Comparison of ENCODE assay signal across 8 cellular contexts in genomic region chr17:1649116-1649843, GRCh38. TPM values are rescaled to one million over a fixed set of nuclear protein-coding genes. Genes with fewer than 3 reads are reported as not detected.
DNase-seq lines count a peak whose midpoint lies in the region; ATAC-seq and TF ChIP-seq lines count a peak whose summit lies in the region.

No MANE protein-coding gene starts in this region.

- peaks cover 19% of the 10 kb centered on the region for H3K4me1 Mint-ChIP-seq in activated T-cell treated with anti-CD3 and anti-CD28 coated beads, Interleukin-2, amount 50 U/mL, for 4 hours (ENCODE audit: low read depth)
- H3K4me1 Mint-ChIP-seq in natural killer cell = peaks cover 0 to 8% of the 10 kb centered on the region in 2 donors

- H3K27ac Mint-ChIP-seq in natural killer cell = peak overlapping the region in 1 of 2 donors; percentile 64

- DNase-seq in AG04450 (ENCODE audit: low read depth, low spot score) (peak; percentile 67), NOMO-1 treated with dmso at 0.1 percent for 144 hours (lab: John Stamatoyannopoulos, UW; ENCODE audit: unreplicated experiment) (peak; percentile 46), fibroblast of gingiva (ENCODE audit: low read depth) (peak; percentile 86), natural killer cell (peak; percentile 83)
- DNase-seq in activated T-cell treated with anti-CD3 and anti-CD28 coated beads, Interleukin-2, amount 50 U/mL, for 4 hours = peak; percentile 75
- peak; percentile 87 for DNase-seq in stimulated activated naive CD8-positive, alpha-beta T cell treated with anti-CD3 and anti-CD28 coated beads, Interleukin-15, Interleukin-2, amounts not matched to agents 100 U/mL and 50 U/mL, for 24 hours

- no peaks in the 10 kb centered on the region for H3K27me3 ChIP-seq in AG04450 (ENCODE audit: control insufficient read depth, insufficient read depth, low read length)

- no peaks in the 10 kb centered on the region for H3K9me3 Mint-ChIP-seq in activated T-cell treated with anti-CD3 and anti-CD28 coated beads, Interleukin-2, amount 50 U/mL, for 4 hours
- no peaks in the 10 kb centered on the region for H3K9me3 Mint-ChIP-seq in natural killer cell

- H3K9me3 ChIP-seq in AG04450 (ENCODE audit: control insufficient read depth, insufficient read depth, low read length) = no peaks in the 10 kb centered on the region

- H3K4me3 Mint-ChIP-seq in activated T-cell treated with anti-CD3 and anti-CD28 coated beads, Interleukin-2, amount 50 U/mL, for 4 hours = peak overlapping the region; percentile 37
- peak overlapping the region; percentile 66 for H3K4me3 Mint-ChIP-seq in natural killer cell

- H3K27me3 Mint-ChIP-seq in activated T-cell treated with anti-CD3 and anti-CD28 coated beads, Interleukin-2, amount 50 U/mL, for 4 hours (ENCODE audit: low read depth) = no peaks in the 10 kb centered on the region
- H3K27me3 Mint-ChIP-seq in natural killer cell (ENCODE audit: low read depth in 2 of 2) = no peaks in the 10 kb centered on the region

- ATAC-seq in GM18873 (IDR thresholded peaks at IDR 0.05; ENCODE audit: low FRiP score, unreplicated experiment) (peak; percentile 36), HG03135 (IDR thresholded peaks at IDR 0.05; ENCODE audit: unreplicated experiment) (peak; percentile 47), natural killer cell (peak; percentile 72 to 80 (median 73))
- peak; percentile 78 to 81 for ATAC-seq in activated T-cell treated with anti-CD3 and anti-CD28 coated beads, Interleukin-2, amount 50 U/mL, for 4 hours
- ATAC-seq in stimulated activated naive CD8-positive, alpha-beta T cell treated with anti-CD3 and anti-CD28 coated beads, Interleukin-15, Interleukin-2, amounts not matched to agents 100 U/mL and 50 U/mL, for 24 hours = peak; percentile 78

- H3K27ac ChIP-seq in AG04450 (ENCODE audit: low read depth, low read length) = peak overlapping the region; percentile 57

- intact Hi-C loops in natural killer cell (cut with micrococcal nuclease) = no loop called here

- TF ChIP-seq CTCF in AG04450 (IDR thresholded peaks at IDR 0.05; ENCODE audit: low read depth, low read length) (no peak), natural killer cell (IDR thresholded peaks at IDR 0.05) (no peak)

- POLR2A ChIA-PET in AG04450 (lab: Yijun Ruan, JAX) = interaction anchor here (0.6 to 4.5 kb wide), 9 partner anchors 11 to 264 kb away, joined by 3 to 48 read pairs (median 6); partner anchors contain the start of gene PRPF8

- peak overlapping the region; percentile 63 for H3K4me3 ChIP-seq in AG04450 (ENCODE audit: low read depth, low read length)

- peaks cover 23% of the 10 kb centered on the region for H3K36me3 Mint-ChIP-seq in activated T-cell treated with anti-CD3 and anti-CD28 coated beads, Interleukin-2, amount 50 U/mL, for 4 hours (ENCODE audit: insufficient read depth)
- H3K36me3 Mint-ChIP-seq in natural killer cell = peaks cover 12% of the 10 kb centered on the region

- CTCF ChIA-PET in AG04450 (lab: Charles Lee) = interaction anchor here (0.6 to 3.8 kb wide), 22 partner anchors 9 to 420 kb away, joined by 3 to 71 read pairs (median 4); partner anchors contain the start of gene SERPINF1

RNA-seq across cellular contexts. Expression of gene RILP, which starts 0.4 kb away (rescaled TPM):
- 5.8 and 9.3 TPM in 2 replicates for polyA plus RNA-seq in AG04450 (2011; rRNA removed)
- 3.3 and 4.0 TPM in 2 replicates for polyA minus RNA-seq in AG04450 (2011; rRNA and poly(A)+ RNA removed)
- total RNA-seq in activated T-cell treated with anti-CD3 and anti-CD28 coated beads, Interleukin-2, amount 50 U/mL, for 4 hours = 1 to 10 TPM; 2.0 to 2.7 (median 2.3) TPM
- total RNA-seq in natural killer cell = 1 to 10 TPM; 2.3 to 5.1 (median 4.0) TPM

RNA-seq across cellular contexts. Expression of gene SCARF1, which starts 3.7 kb away (rescaled TPM):
- 0.17 and 0.20 TPM in 2 replicates for polyA plus RNA-seq in AG04450 (2011; rRNA removed)
- 0.13 and 0.18 TPM in 2 replicates for polyA minus RNA-seq in AG04450 (2011; rRNA and poly(A)+ RNA removed)
- 1 to 10 TPM; 1.3 to 2.0 (median 1.6) TPM for total RNA-seq in activated T-cell treated with anti-CD3 and anti-CD28 coated beads, Interleukin-2, amount 50 U/mL, for 4 hours
- 1 to 10 TPM in 2 of 3 donors, under 1 TPM in 1; 0.59 to 3.1 (median 1.0) TPM for total RNA-seq in natural killer cell

RNA-seq across cellular contexts. Expression of gene SLC43A2, which starts 20.6 kb away (rescaled TPM):
- polyA plus RNA-seq in AG04450 (2011; rRNA removed) = 5.3 and 6.8 TPM in 2 replicates
- polyA minus RNA-seq in AG04450 (2011; rRNA and poly(A)+ RNA removed) = 10.6 and 14.3 TPM in 2 replicates
- total RNA-seq in activated T-cell treated with anti-CD3 and anti-CD28 coated beads, Interleukin-2, amount 50 U/mL, for 4 hours = 1 to 10 TPM; 4.1 to 9.4 (median 5.0) TPM
- 10 to 100 TPM; 24.5 to 36.0 (median 30.3) TPM for total RNA-seq in natural killer cell

RNA-seq across cellular contexts. Expression of gene PRPF8, which starts 35.4 kb away (rescaled TPM):
- polyA plus RNA-seq in AG04450 (2011; rRNA removed) = 126 and 161 TPM in 2 replicates
- polyA minus RNA-seq in AG04450 (2011; rRNA and poly(A)+ RNA removed) = 420 and 507 TPM in 2 replicates
- total RNA-seq in activated T-cell treated with anti-CD3 and anti-CD28 coated beads, Interleukin-2, amount 50 U/mL, for 4 hours = 100 to 1,000 TPM; 506 to 585 (median 522) TPM
- 100 to 1,000 TPM; 475 to 508 (median 480) TPM for total RNA-seq in natural killer cell

Comparison
In these comparisons a context has a peak if more than half of its experiments do, and no peak if none do; other contexts are left out.
1. Peak in every context shown above with its lines: DNase-seq, ATAC-seq, H3K4me3 ChIP-seq and H3K27ac ChIP-seq.